ENCODE assay signal across 23 cellular contexts in genomic region chr7:123607423-123607975, GRCh38. TPM values are rescaled to one million over a fixed set of nuclear protein-coding genes. Genes with fewer than 3 reads are reported as not detected.
DNase-seq lines count a peak whose midpoint lies in the region; ATAC-seq and TF ChIP-seq lines count a peak whose summit lies in the region.
"Had no signal": no experiment of that assay in that cellular context is flagged by ENCODE, and none has a peak within 500 bp of the region (broad histone marks: within the 10 kb centered on the region; RNA-seq: fewer than 3 reads in every experiment).

No MANE protein-coding gene starts in this region.

- no peak overlapping the region for H3K4me2 ChIP-seq in trophoblast cell (ENCODE audit: low read length)
- H3K4me2 ChIP-seq: A549; BLaER1 treated with 17β-estradiol and CSF1 and Interleukin-3, amounts not matched to agents 10 nM and 100 nM had no signal

- H3K36me3 ChIP-seq in left ventricle myocardium inferior: no peaks in the 10 kb centered on the region
- H3K36me3 ChIP-seq in trophoblast cell (ENCODE audit: control insufficient read depth in 1 of 2, insufficient read depth in 2 of 2, low read length in 2 of 2): no peaks in the 10 kb centered on the region
- peaks cover 0 to 3% (median 0%) of the 10 kb centered on the region in 3 donors for H3K36me3 ChIP-seq in skeletal muscle tissue (ENCODE audit: control insufficient read depth in 3 of 3, insufficient read depth in 3 of 3, low read length in 3 of 3)
- H3K36me3 ChIP-seq: BE2C; BLaER1 treated with 17β-estradiol and CSF1 and Interleukin-3, amounts not matched to agents 10 nM and 100 nM; HAP-1 had no signal

- no peak overlapping the region for H2AFZ ChIP-seq in trophoblast cell (ENCODE audit: insufficient read depth, low read length, poor library complexity)

- no peaks in the 10 kb centered on the region for H3K9me3 ChIP-seq in left ventricle myocardium inferior (replicated peaks)
- no peaks in the 10 kb centered on the region for H3K9me3 ChIP-seq in trophoblast cell (ENCODE audit: insufficient read depth, low read depth, low read length)
- H3K9me3 ChIP-seq in skeletal muscle tissue (ENCODE audit: control insufficient read depth in 3 of 3, low read length in 3 of 3): no peaks in the 10 kb centered on the region
- H3K9me3 ChIP-seq: BE2C; BLaER1 treated with 17β-estradiol and CSF1 and Interleukin-3, amounts not matched to agents 10 nM and 100 nM; HAP-1 had no signal

- H2BK5ac ChIP-seq in trophoblast cell (ENCODE audit: low read depth, low read length, poor library complexity): no peak overlapping the region

- H3K27me3 ChIP-seq in left ventricle myocardium inferior (ENCODE audit: low read depth) (no peaks in the 10 kb centered on the region), trophoblast cell (ENCODE audit: insufficient read depth, low read length) (no peaks in the 10 kb centered on the region), skeletal muscle tissue (ENCODE audit: control insufficient read depth in 3 of 3, insufficient read depth in 3 of 3, low read length in 3 of 3) (no peaks in the 10 kb centered on the region)
- H3K27me3 ChIP-seq: BE2C; BLaER1 treated with 17β-estradiol and CSF1 and Interleukin-3, amounts not matched to agents 10 nM and 100 nM had no signal

- no peak for TF ChIP-seq CTCF in left ventricle myocardium inferior (IDR thresholded peaks at IDR 0.05; ENCODE audit: borderline replicate concordance)

- H3K18ac ChIP-seq in trophoblast cell (ENCODE audit: low read length): no peak overlapping the region

- no peak overlapping the region for H4K12ac ChIP-seq in trophoblast cell (ENCODE audit: low read depth, low read length)

- H3K4me3 ChIP-seq in left ventricle myocardium inferior (no peak overlapping the region), trophoblast cell (ENCODE audit: low read depth, low read length) (no peak overlapping the region), skeletal muscle tissue (ENCODE audit: low read length in 3 of 3) (peak overlapping the region in 1 of 3 donors; percentile 25)
- H3K4me3 ChIP-seq: A549; BLaER1 treated with 17β-estradiol and CSF1 and Interleukin-3, amounts not matched to agents 10 nM and 100 nM; GM12878; HAP-1 had no signal

- no peak overlapping the region for H3K23ac ChIP-seq in trophoblast cell (ENCODE audit: low read length)

- H4K91ac ChIP-seq in trophoblast cell (ENCODE audit: low read depth, low read length): no peak overlapping the region

- no peak for DNase-seq in left ventricle myocardium inferior
- DNase-seq in cardiac septum (ENCODE audit: low spot score): no peak
- DNase-seq in trophoblast cell: no peak
- no peak for DNase-seq in central memory CD4-positive, alpha-beta T cell
- DNase-seq: 8988T; ACHN; AML-193; BE2C; CD4-positive, alpha-beta T cell; CD8-positive, alpha-beta memory T cell; DMS 273 treated with DMSO at 0.1 percent for 48 hours; DMS79; EL; GDM1; GOT3; HFFc6 had no signal

- ATAC-seq in GM18498 (IDR thresholded peaks at IDR 0.05; ENCODE audit: unreplicated experiment): no peak
- ATAC-seq: A549, GM12878 had no signal

- intact Hi-C loops in left ventricle myocardium inferior (cut with micrococcal nuclease) (no loop called here), cardiac septum (cut with DNase I) (no loop called here)

- H2AK5ac ChIP-seq in trophoblast cell (ENCODE audit: low read length): no peak overlapping the region

- H3K4me1 ChIP-seq in left ventricle myocardium inferior (peaks cover 49% of the 10 kb centered on the region), trophoblast cell (ENCODE audit: control insufficient read depth in 1 of 2, insufficient read depth in 2 of 2, low read length in 2 of 2) (no peaks in the 10 kb centered on the region), skeletal muscle tissue (ENCODE audit: control insufficient read depth in 3 of 3, insufficient read depth in 3 of 3, low read length in 3 of 3) (peaks cover 9 to 33% (median 10%) of the 10 kb centered on the region in 3 donors)
- H3K4me1 ChIP-seq: A549; BE2C; BLaER1 treated with 17β-estradiol and CSF1 and Interleukin-3, amounts not matched to agents 10 nM and 100 nM; HAP-1 had no signal

- peak overlapping the region; percentile 10 for H4K8ac ChIP-seq in trophoblast cell (ENCODE audit: low read depth, low read length)

- H3K27ac ChIP-seq in left ventricle myocardium inferior (replicated peaks) (peak overlapping the region; percentile 36), trophoblast cell (ENCODE audit: low read depth, low read length) (no peak overlapping the region), skeletal muscle tissue (ENCODE audit: low read depth, low read length) (peak overlapping the region; percentile 95)
- H3K27ac ChIP-seq: A549; BLaER1 treated with 17β-estradiol and CSF1 and Interleukin-3, amounts not matched to agents 10 nM and 100 nM had no signal

- no peak overlapping the region for H2BK12ac ChIP-seq in trophoblast cell (ENCODE audit: low read length)

- no peaks in the 10 kb centered on the region for H3K79me1 ChIP-seq in trophoblast cell (ENCODE audit: low read length)

- H3K4ac ChIP-seq in trophoblast cell (ENCODE audit: low read depth, low read length): no peak overlapping the region

- WGBS in trophoblast cell (ENCODE audit: extremely low coverage, insufficient coverage, insufficient read length): no CpG with 5 or more reads among the region's 4 CpGs

- H3K79me2 ChIP-seq in trophoblast cell (ENCODE audit: control insufficient read depth, insufficient read depth, low read length, poor library complexity): no peaks in the 10 kb centered on the region

- H2BK120ac ChIP-seq in trophoblast cell (ENCODE audit: insufficient read depth, low read length, poor library complexity): no peak overlapping the region

- H3K14ac ChIP-seq in trophoblast cell (ENCODE audit: low read length): no peak overlapping the region

- H3K9ac ChIP-seq in trophoblast cell (ENCODE audit: low read length): no peak overlapping the region
- peak overlapping the region in 2 of 3 donors; percentile 2 to 40 for H3K9ac ChIP-seq in skeletal muscle tissue (ENCODE audit: low read depth in 1 of 3, low read length in 3 of 3)
- H3K9ac ChIP-seq: BLaER1 treated with 17β-estradiol and CSF1 and Interleukin-3, amounts not matched to agents 10 nM and 100 nM had no signal

RNA-seq across cellular contexts. Expression of gene ASB15, which starts 5.9 kb away (rescaled TPM):
- total RNA-seq in left ventricle myocardium inferior (76.8 TPM), cardiac septum (20.0 TPM), skeletal muscle tissue (2.6 TPM)
- polyA plus RNA-seq in trophoblast cell (2013): 0.01 TPM in 1 of 2 replicates, not detected in the other
- total RNA-seq: CD4-positive, alpha-beta T cell; CD8-positive, alpha-beta memory T cell; GM12878; HFFc6 had no signal
- polyA plus RNA-seq: A549, CD14-positive monocyte, GM12878 had no signal

RNA-seq across cellular contexts. Expression of gene LMOD2, which starts 48.2 kb away (rescaled TPM):
- total RNA-seq in left ventricle myocardium inferior: 888 TPM
- total RNA-seq in cardiac septum: 1,161 TPM
- 0.87 and 1.1 TPM in 2 replicates for polyA plus RNA-seq in trophoblast cell (2013)
- total RNA-seq in skeletal muscle tissue: 34.4 TPM
- total RNA-seq: CD4-positive, alpha-beta T cell; CD8-positive, alpha-beta memory T cell; GM12878; HFFc6 had no signal
- polyA plus RNA-seq: A549; CD8-positive, alpha-beta memory T cell; GM12878 had no signal

RNA-seq across cellular contexts. Expression of gene NDUFA5, which starts 49.9 kb away (rescaled TPM):
- total RNA-seq in left ventricle myocardium inferior (378 TPM), cardiac septum (210 TPM), skeletal muscle tissue (39.1 TPM)
- polyA plus RNA-seq in trophoblast cell (2013): 41.7 and 45.3 TPM in 2 replicates

Comparison
In these comparisons a context has a peak if more than half of its experiments do, and no peak if none do; other contexts are left out.
1. RNA of gene LMOD2, which starts 48.2 kb away (total RNA-seq): 1,161 TPM in cardiac septum (single experiment) and 888 TPM in left ventricle myocardium inferior (single experiment); 34.4 TPM in skeletal muscle tissue (single experiment); every median in the first group is over 10 times any median in the second.